Comparison of ENCODE assay signal across 30 cellular contexts in genomic region chr20:50405915-50406609, GRCh38.
"Had no signal": no experiment of that assay in that cellular context is flagged by ENCODE, and none has a peak within 500 bp of the region (broad histone marks: within the 10 kb centered on the region; RNA-seq: fewer than 3 reads in every experiment).

No MANE protein-coding gene starts in this region.

- H3K4me2 ChIP-seq: smooth muscle cell had no signal

- H3K9me3 ChIP-seq: esophagus squamous epithelium, sigmoid colon, testis had no signal

- H3K36me3 Mint-ChIP-seq: activated CD4-positive, alpha-beta memory T cell treated with anti-CD3 and anti-CD28 coated beads for 36 hours; activated naive CD4-positive, alpha-beta T cell treated with anti-CD3 and anti-CD28 coated beads, Interleukin-2, amount 10 ng/mL, durations not matched to agents 7 days and 5 days; natural killer cell; type B pancreatic cell had no signal

- H3K4me3 Mint-ChIP-seq: activated CD4-positive, alpha-beta memory T cell treated with anti-CD3 and anti-CD28 coated beads for 36 hours; activated CD4-positive, alpha-beta T cell treated with anti-CD3 and anti-CD28 coated beads, Interleukin-2, amount 10 ng/mL, durations not matched to agents 24 days and 14 days; activated naive CD4-positive, alpha-beta T cell treated with anti-CD3 and anti-CD28 coated beads, Interleukin-2, amount 10 ng/mL, durations not matched to agents 7 days and 5 days; activated T-cell treated with anti-CD3 and anti-CD28 coated beads, Interleukin-2, amount 50 U/mL, for 24 hours; natural killer cell; T-helper 17 cell; type B pancreatic cell had no signal

- H3K27ac Mint-ChIP-seq: activated CD4-positive, alpha-beta memory T cell treated with anti-CD3 and anti-CD28 coated beads for 36 hours; activated CD4-positive, alpha-beta T cell treated with anti-CD3 and anti-CD28 coated beads, Interleukin-2, amount 10 ng/mL, durations not matched to agents 24 days and 14 days; activated naive CD4-positive, alpha-beta T cell treated with anti-CD3 and anti-CD28 coated beads, Interleukin-2, amount 10 ng/mL, durations not matched to agents 7 days and 5 days; activated T-cell treated with anti-CD3 and anti-CD28 coated beads, Interleukin-2, amount 50 U/mL, for 24 hours; natural killer cell; T-helper 17 cell; type B pancreatic cell had no signal

- H3K27me3 Mint-ChIP-seq: activated T-cell treated with anti-CD3 and anti-CD28 coated beads, Interleukin-2, amount 50 U/mL, for 24 hours had no signal

- H3K4me1 Mint-ChIP-seq: activated CD4-positive, alpha-beta T cell treated with anti-CD3 and anti-CD28 coated beads, Interleukin-2, amount 10 ng/mL, durations not matched to agents 24 days and 14 days; activated naive CD4-positive, alpha-beta T cell treated with anti-CD3 and anti-CD28 coated beads, Interleukin-2, amount 10 ng/mL, durations not matched to agents 7 days and 5 days; T-helper 17 cell had no signal

- H3K27me3 ChIP-seq: esophagus squamous epithelium, left lung, sigmoid colon, testis had no signal

- DNase-seq: activated CD4-positive, alpha-beta memory T cell treated with anti-CD3 and anti-CD28 coated beads for 36 hours; activated CD4-positive, alpha-beta T cell treated with anti-CD3 and anti-CD28 coated beads, Interleukin-2, amount 10 ng/mL, durations not matched to agents 24 days and 14 days; activated CD4-positive, CD25-positive, alpha-beta regulatory T cell treated with anti-CD3 and anti-CD28 coated beads, Interleukin-2, amount 50 U/mL, for 72 hours; activated CD8-positive, alpha-beta memory T cell treated with anti-CD3 and anti-CD28 coated beads, Interleukin-2, amount 50 U/mL, for 48 hours; activated gamma-delta T cell; activated naive CD4-positive, alpha-beta T cell treated with anti-CD3 and anti-CD28 coated beads, Interleukin-2, amount 10 ng/mL, durations not matched to agents 7 days and 5 days; activated T-cell treated with anti-CD3 and anti-CD28 coated beads, Interleukin-2, amount 50 U/mL, for 24 hours; amygdala; effector CD8-positive, alpha-beta T cell; esophagus squamous epithelium; foreskin melanocyte; left lung; mesendoderm; natural killer cell; posterior cingulate gyrus; sigmoid colon; stimulated activated naive CD8-positive, alpha-beta T cell treated with anti-CD3 and anti-CD28 coated beads, Interleukin-15, Interleukin-2, amounts not matched to agents 100 U/mL and 50 U/mL, for 24 hours; T-helper 17 cell; T1000; WERI-Rb-1 had no signal

- ATAC-seq: left lung; natural killer cell; SK-N-SH treated with all-trans-retinoic acid at 6 μM for 48 hours; stimulated activated naive CD8-positive, alpha-beta T cell treated with anti-CD3 and anti-CD28 coated beads, Interleukin-15, Interleukin-2, amounts not matched to agents 100 U/mL and 50 U/mL, for 24 hours; T-helper 17 cell had no signal

- H3K27ac ChIP-seq: epithelial cell of prostate, left lung, WERI-Rb-1 had no signal

- H3K9me3 Mint-ChIP-seq: activated CD4-positive, alpha-beta memory T cell treated with anti-CD3 and anti-CD28 coated beads for 36 hours; activated CD4-positive, alpha-beta T cell treated with anti-CD3 and anti-CD28 coated beads, Interleukin-2, amount 10 ng/mL, durations not matched to agents 24 days and 14 days; activated naive CD4-positive, alpha-beta T cell treated with anti-CD3 and anti-CD28 coated beads, Interleukin-2, amount 10 ng/mL, durations not matched to agents 7 days and 5 days; activated T-cell treated with anti-CD3 and anti-CD28 coated beads, Interleukin-2, amount 50 U/mL, for 24 hours; natural killer cell; type B pancreatic cell had no signal

- H3K36me3 ChIP-seq: esophagus squamous epithelium, left lung, sigmoid colon, WERI-Rb-1 had no signal

- FAIRE-seq: bronchial epithelial cell, colon, endometrium, islet of Langerhans had no signal

- H3K4me3 ChIP-seq: esophagus squamous epithelium, left lung, lung, sigmoid colon, smooth muscle cell, testis had no signal
